11 cellular contexts compared by ENCODE assay signal in the genomic region with DNA sequence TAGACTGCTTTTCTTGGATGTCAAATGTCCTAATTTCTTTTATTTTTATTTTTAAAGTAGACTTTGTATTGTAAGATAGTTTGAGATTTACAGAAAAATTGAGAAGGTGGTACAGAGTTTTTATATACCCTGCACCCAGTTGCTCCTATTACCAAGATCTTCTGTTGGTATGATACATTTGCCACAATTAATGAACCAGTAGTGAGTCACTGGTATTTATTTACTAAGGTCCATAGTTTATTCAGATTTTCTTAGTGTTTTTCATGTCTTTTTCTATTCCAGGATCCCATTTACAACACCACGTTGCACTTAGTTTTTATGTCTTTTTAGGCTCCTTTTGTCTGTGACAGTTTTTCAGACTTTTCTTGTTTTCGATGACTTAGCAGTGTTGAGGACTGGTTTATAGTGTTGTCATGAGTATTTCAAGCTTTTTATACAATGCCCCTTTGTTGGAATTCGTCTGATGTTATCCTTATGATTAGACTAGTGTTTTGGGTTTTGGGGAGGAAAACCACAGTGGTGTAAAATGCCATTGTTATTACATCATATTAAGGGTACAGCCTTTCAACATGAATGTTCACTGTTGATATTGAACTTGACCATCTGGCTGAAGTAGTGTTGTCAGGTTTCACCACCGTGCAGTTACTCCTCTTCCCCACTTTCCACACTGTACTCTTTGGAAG. TPM values are rescaled to one million over a fixed set of nuclear protein-coding genes. Genes with fewer than 3 reads are reported as not detected.
DNase-seq lines count a peak whose midpoint lies in the region; ATAC-seq, FAIRE-seq and TF ChIP-seq lines count a peak whose summit lies in the region.
"Had no signal": no experiment of that assay in that cellular context is flagged by ENCODE, and none has a peak within 500 bp of the region (broad histone marks: within the 10 kb centered on the region; RNA-seq: fewer than 3 reads in every experiment).

No MANE protein-coding gene starts in this region.

- H3K4me3 ChIP-seq in PC-9 (peak overlapping the region; percentile 16; the same call in 1 of the 2 replicates), endothelial cell of umbilical vein (replicated peaks in 1 of 3; ENCODE audit: insufficient read depth in 1 of 3, low read depth in 1 of 3, low read length in 3 of 3) (no peak overlapping the region), pancreas (no peak overlapping the region), esophagus squamous epithelium (no peak overlapping the region)
- H3K4me3 ChIP-seq: psoas muscle, transverse colon had no signal

- intact Hi-C loops in PC-9 (cut with micrococcal nuclease; ENCODE audit: unreplicated experiment) (no loop called here), endothelial cell of umbilical vein (cut with micrococcal nuclease) (loop anchor here (2.0 kb wide), 1 partner anchor 36 kb away; a partner anchor contains a TSS), pancreas (cut with DNase I) (loop anchor here in 1 of 3 donors (10.0 kb wide), 1 partner anchor 126 kb away; no protein-coding TSS in a partner anchor), esophagus squamous epithelium (cut with DNase I) (no loop called here)

- DNase-seq in GM04504 (ENCODE audit: low read depth): peak; percentile 47
- peak; percentile 14 to 80 for DNase-seq in PC-9
- DNase-seq in endothelial cell of umbilical vein (ENCODE audit: low read depth, low spot score): peak; percentile 71
- no peak for DNase-seq in pancreas
- DNase-seq in DMS79 treated with DMSO at 0.1 percent for 48 hours (lab: John Stamatoyannopoulos, UW): no peak
- no peak for DNase-seq in esophagus squamous epithelium (lab: John Stamatoyannopoulos, UW)
- DNase-seq: psoas muscle, T-helper 9 cell, transverse colon had no signal

- H3F3A ChIP-seq in PC-9 (ENCODE audit: insufficient read depth, low read depth): peaks cover 32% of the 10 kb centered on the region

- no peak overlapping the region for H2AFZ ChIP-seq in PC-9
- H2AFZ ChIP-seq in endothelial cell of umbilical vein (ENCODE audit: low read depth, low read length): no peak overlapping the region

- H3K9me2 ChIP-seq in PC-9 (ENCODE audit: insufficient read depth): no peaks in the 10 kb centered on the region; the same call in 1 of the 2 replicates

- no peaks in the 10 kb centered on the region for H4K20me1 ChIP-seq in PC-9 (ENCODE audit: insufficient read depth)
- no peaks in the 10 kb centered on the region for H4K20me1 ChIP-seq in endothelial cell of umbilical vein (replicated peaks; ENCODE audit: control insufficient read depth, extremely low read depth, insufficient read depth, low read length)

- BruUV-seq in PC-9 (replicated peaks; lab: Mats Ljungman, UMichigan) (no TSS peak), endothelial cell of umbilical vein (replicated peaks; lab: Mats Ljungman, UMichigan) (TSS peak; percentile 91)

- H3K9ac ChIP-seq in endothelial cell of umbilical vein (replicated peaks; ENCODE audit: extremely low read depth, insufficient read depth, low read length): peak overlapping the region; percentile 66

- FAIRE-seq in endothelial cell of umbilical vein (lab: Jason Lieb, UNC) (peak; percentile 91), pancreas (lab: Jason Lieb, UNC) (no peak)

- TF ChIP-seq CTCF in PC-9 (conservative IDR thresholded peaks at IDR 0.05) (no peak), endothelial cell of umbilical vein (IDR thresholded peaks at IDR 0.05; ENCODE audit: extremely low read depth in 1 of 2, insufficient read depth in 1 of 2, low read depth in 1 of 2, low read length in 2 of 2) (no peak), pancreas (IDR thresholded peaks at IDR 0.05) (no peak), esophagus squamous epithelium (IDR thresholded peaks at IDR 0.05) (no peak)

- H3K4me1 ChIP-seq in PC-9 (replicated peaks; ENCODE audit: insufficient read depth) (peaks cover 33% of the 10 kb centered on the region), endothelial cell of umbilical vein (ENCODE audit: control insufficient read depth, extremely low read depth, insufficient read depth, low read length) (peaks cover 22% of the 10 kb centered on the region), pancreas (peaks cover 5 to 15% (median 7%) of the 10 kb centered on the region in 3 donors), esophagus squamous epithelium (no peaks in the 10 kb centered on the region)
- H3K4me1 ChIP-seq: psoas muscle, transverse colon had no signal

- ATAC-seq in pancreas (peak in 3 of 4 donors; percentile 41 to 64 (median 57)), HG02970 (IDR thresholded peaks at IDR 0.05; ENCODE audit: low FRiP score, unreplicated experiment) (no peak), GM21786 (IDR thresholded peaks at IDR 0.05; ENCODE audit: unreplicated experiment) (no peak)

- H3K9me1 ChIP-seq in endothelial cell of umbilical vein (replicated peaks; ENCODE audit: control insufficient read depth, extremely low read depth, insufficient read depth, low read length): no peaks in the 10 kb centered on the region

- CTCF ChIA-PET in PC-9 (lab: Charles Lee) (interaction anchor here (0.7 kb wide), 1 partner anchor 659 kb away, joined by 3 read pairs; no protein-coding TSS in a partner anchor), endothelial cell of umbilical vein (lab: Charles Lee) (interaction anchor here (0.7 to 1.5 kb wide), 4 partner anchors 9 to 129 kb away, joined by 3 to 4 read pairs (median 4); a partner anchor contains a TSS)

- POLR2A ChIA-PET in PC-9 (lab: Charles Lee; ENCODE audit: unreplicated experiment) (no interaction called here), endothelial cell of umbilical vein (lab: Charles Lee) (no interaction called here)

- H3K4me2 ChIP-seq in PC-9: peak overlapping the region; percentile 56
- peak overlapping the region; percentile 67 for H3K4me2 ChIP-seq in endothelial cell of umbilical vein (ENCODE audit: insufficient read depth, low read length)

- H3K36me3 ChIP-seq in PC-9 (ENCODE audit: low read depth) (peaks cover 64% of the 10 kb centered on the region), endothelial cell of umbilical vein (ENCODE audit: control insufficient read depth in 2 of 2, extremely low read depth in 1 of 2, insufficient read depth in 2 of 2, low read length in 2 of 2) (peaks cover 13 to 26% of the 10 kb centered on the region in 2 experiments), pancreas (peaks cover 4 to 47% (median 21%) of the 10 kb centered on the region in 3 donors), esophagus squamous epithelium (peaks cover 13 to 97% (median 14%) of the 10 kb centered on the region in 3 donors)

- H3K27me3 ChIP-seq in PC-9 (ENCODE audit: insufficient read depth, low read depth) (no peaks in the 10 kb centered on the region), endothelial cell of umbilical vein (ENCODE audit: control insufficient read depth in 2 of 2, insufficient read depth in 2 of 2, low read length in 2 of 2) (no peaks in the 10 kb centered on the region), pancreas (no peaks in the 10 kb centered on the region), esophagus squamous epithelium (no peaks in the 10 kb centered on the region)
- H3K27me3 ChIP-seq: transverse colon had no signal

- dilution Hi-C loops in endothelial cell of umbilical vein (cut with MboI; ENCODE audit: extremely low pct_ligation_motif_present, low sequenced_read_pairs): no loop called here

- TF ChIP-seq POLR2A in endothelial cell of umbilical vein (IDR thresholded peaks at IDR 0.05; ENCODE audit: low read depth, low read length) (no peak), esophagus squamous epithelium (IDR thresholded peaks at IDR 0.05) (no peak)

- H3K79me2 ChIP-seq in PC-9 (ENCODE audit: low read depth) (peaks cover 14% of the 10 kb centered on the region; the same call in 1 of the 2 replicates), endothelial cell of umbilical vein (ENCODE audit: control insufficient read depth, insufficient read depth, low read length) (peaks cover 9% of the 10 kb centered on the region)

- H3K27ac ChIP-seq in PC-9 (peak overlapping the region; percentile 87), endothelial cell of umbilical vein (ENCODE audit: insufficient read depth, low read depth, low read length) (peak overlapping the region; percentile 88), pancreas (peak overlapping the region in 2 of 4 donors; percentile 1 to 18), esophagus squamous epithelium (no peak overlapping the region)
- H3K27ac ChIP-seq: psoas muscle, transverse colon had no signal

- 61 to 63% methylated on average over 4 of the region's 4 CpGs for WGBS in pancreas, 2 donors
- 66 to 74% methylated on average over 4 of the region's 4 CpGs for WGBS in esophagus squamous epithelium, 2 donors

- H3K9me3 ChIP-seq in PC-9 (ENCODE audit: insufficient read depth, low read depth) (no peaks in the 10 kb centered on the region), endothelial cell of umbilical vein (replicated peaks; ENCODE audit: control insufficient read depth, insufficient read depth, low read length) (no peaks in the 10 kb centered on the region), pancreas (no peaks in the 10 kb centered on the region), esophagus squamous epithelium (no peaks in the 10 kb centered on the region)
- H3K9me3 ChIP-seq: psoas muscle, transverse colon had no signal

TF ChIP-seq in endothelial cell of umbilical vein, 7 proteins besides CTCF, POLR2A, EP300 and RAD21 (continues in another document):
- TF ChIP-seq GATA2 (IDR thresholded peaks at IDR 0.05; ENCODE audit: insufficient read depth, insufficient read length, low read depth, low read length) (peak; percentile 31), POLR2AphosphoS5 (IDR thresholded peaks at IDR 0.05; ENCODE audit: insufficient read depth, low read depth, low read length) (peak; percentile 57), MYC (IDR thresholded peaks at IDR 0.05; ENCODE audit: low read depth, low read length) (no peak), EZH2 (IDR thresholded peaks at IDR 0.05; ENCODE audit: borderline replicate concordance, low read depth, low read length, severe bottlenecking) (no peak), FOS (IDR thresholded peaks at IDR 0.05; ENCODE audit: borderline replicate concordance, insufficient read depth, low read length) (peak; percentile 45)
- TF ChIP-seq, protein P1, sequence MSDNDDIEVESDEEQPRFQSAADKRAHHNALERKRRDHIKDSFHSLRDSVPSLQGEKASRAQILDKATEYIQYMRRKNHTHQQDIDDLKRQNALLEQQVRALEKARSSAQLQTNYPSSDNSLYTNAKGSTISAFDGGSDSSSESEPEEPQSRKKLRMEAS (IDR thresholded peaks at IDR 0.05; ENCODE audit: insufficient read depth, insufficient read length): no peak

RNA-seq across cellular contexts. Expression of a gene that starts 35.9 kb away (rescaled TPM):
- 20.4 and 22.3 TPM in 2 replicates for total RNA-seq in PC-9 (2021)
- total RNA-seq in endothelial cell of umbilical vein: 27.0 and 28.7 TPM in 2 replicates
- polyA plus RNA-seq in endothelial cell of umbilical vein: 17.4 and 18.9 TPM in 2 replicates
- polyA plus RNA-seq in endothelial cell of umbilical vein (2011; cell fraction: cytosol; rRNA removed): 20.0 and 21.9 TPM in 2 replicates
- 64.1 and 70.9 TPM in 2 replicates for polyA plus RNA-seq in endothelial cell of umbilical vein (2011; cell fraction: nucleus; rRNA removed)
- 16.7 and 21.1 TPM in 2 replicates for polyA plus RNA-seq in endothelial cell of umbilical vein (2012)
- 29.5 and 32.7 TPM in 2 replicates for polyA minus RNA-seq in endothelial cell of umbilical vein
- polyA minus RNA-seq in endothelial cell of umbilical vein (2011; cell fraction: cytosol; rRNA and poly(A)+ RNA removed): 4.8 TPM
- 91.8 and 101 TPM in 2 replicates for polyA minus RNA-seq in endothelial cell of umbilical vein (2011; cell fraction: nucleus; rRNA and poly(A)+ RNA removed)
- total RNA-seq in pancreas: 10 to 100 TPM; 16.4 to 19.9 (median 18.7) TPM
- 10 to 100 TPM; 15.0 to 19.4 TPM for polyA plus RNA-seq in pancreas
- total RNA-seq in esophagus squamous epithelium: 10 to 100 TPM; 16.5 to 26.3 (median 21.5) TPM

Comparison
In these comparisons a context has a peak if more than half of its experiments do, and no peak if none do; other contexts are left out.
1. DNase-seq: peak in GM04504 (single experiment), PC-9 (2 of 2) and endothelial cell of umbilical vein (single experiment); none in pancreas (0 of 6), DMS79 treated with DMSO at 0.1 percent for 48 hours (single experiment) and esophagus squamous epithelium (single experiment).
2. H3K27ac ChIP-seq: peak in PC-9 (single experiment) and endothelial cell of umbilical vein (single experiment); none in esophagus squamous epithelium (0 of 4).
3. ATAC-seq: peak in pancreas (3 of 4); none in HG02970 (single experiment) and GM21786 (single experiment).